ENCODE assay signal across 8 cellular contexts in genomic region chr18:32771871-32772499, GRCh38. TPM values are rescaled to one million over a fixed set of nuclear protein-coding genes. Genes with fewer than 3 reads are reported as not detected.
DNase-seq lines count a peak whose midpoint lies in the region; ATAC-seq and TF ChIP-seq lines count a peak whose summit lies in the region.
"Had no signal": no experiment of that assay in that cellular context is flagged by ENCODE, and none has a peak within 500 bp of the region (broad histone marks: within the 10 kb centered on the region; RNA-seq: fewer than 3 reads in every experiment).

No MANE protein-coding gene starts in this region.

- peak overlapping the region; percentile 33 for H3K9ac ChIP-seq in SU-DHL-6 (ENCODE audit: low read length)

- peaks cover 67% of the 10 kb centered on the region for H3K27me3 Mint-ChIP-seq in stimulated activated naive CD8-positive, alpha-beta T cell treated with anti-CD3 and anti-CD28 coated beads, Interleukin-15, amount 100 ng/mL, for 72 hours

- no peaks in the 10 kb centered on the region for H3K9me3 ChIP-seq in SU-DHL-6 (ENCODE audit: insufficient read depth, low read length)

- peaks cover 19% of the 10 kb centered on the region for H3F3A ChIP-seq in SU-DHL-6 (ENCODE audit: insufficient read depth)

- no peaks in the 10 kb centered on the region for H3K79me2 ChIP-seq in SU-DHL-6 (ENCODE audit: insufficient read depth, low read length)

- peak; percentile 48 for ATAC-seq in stimulated activated naive CD8-positive, alpha-beta T cell treated with anti-CD3 and anti-CD28 coated beads, Interleukin-15, amount 100 ng/mL, for 72 hours

- H3K4me3 Mint-ChIP-seq in stimulated activated naive CD8-positive, alpha-beta T cell treated with anti-CD3 and anti-CD28 coated beads, Interleukin-15, amount 100 ng/mL, for 72 hours, result peak overlapping the region; percentile 15 to 55

- H3K27me3 ChIP-seq in SU-DHL-6 (ENCODE audit: low read length), result no peaks in the 10 kb centered on the region

- peak overlapping the region; percentile 38 for H3K4me3 ChIP-seq in SU-DHL-6 (ENCODE audit: insufficient read depth, low read length, poor library complexity, severe bottlenecking)

- no peaks in the 10 kb centered on the region for H3K36me3 ChIP-seq in SU-DHL-6 (ENCODE audit: low read length)

- no peak overlapping the region for H3K27ac Mint-ChIP-seq in stimulated activated naive CD8-positive, alpha-beta T cell treated with anti-CD3 and anti-CD28 coated beads, Interleukin-15, amount 100 ng/mL, for 72 hours

- H2AFZ ChIP-seq in SU-DHL-6 (ENCODE audit: low read depth, low read length, severe bottlenecking), result peak overlapping the region; percentile 17

- peak overlapping the region; percentile 58 for H3K27ac ChIP-seq in SU-DHL-6 (ENCODE audit: low read depth, low read length)
- H3K27ac ChIP-seq: HL-60 had no signal

- peak; percentile 14 for DNase-seq in HK-2 (ENCODE audit: unreplicated experiment)
- DNase-seq in iPS-NIHi11 (ENCODE audit: low spot score), result peak; percentile 64
- no peak for DNase-seq in stimulated activated naive CD8-positive, alpha-beta T cell treated with anti-CD3 and anti-CD28 coated beads, Interleukin-15, amount 100 ng/mL, for 72 hours
- no peak for DNase-seq in T-helper 2 cell
- no peak for DNase-seq in HT-29 (ENCODE audit: low spot score)
- no peak for DNase-seq in NCI-H226

- no peaks in the 10 kb centered on the region for H3K9me2 ChIP-seq in SU-DHL-6 (replicated peaks; ENCODE audit: insufficient read depth, low read length)

- H3K4me1 Mint-ChIP-seq in stimulated activated naive CD8-positive, alpha-beta T cell treated with anti-CD3 and anti-CD28 coated beads, Interleukin-15, amount 100 ng/mL, for 72 hours, result peaks cover 14% of the 10 kb centered on the region

- no peaks in the 10 kb centered on the region for H4K20me1 ChIP-seq in SU-DHL-6 (ENCODE audit: low read depth, low read length)

- peak overlapping the region; percentile 54 for H3K4me2 ChIP-seq in SU-DHL-6 (ENCODE audit: low read depth, low read length, poor library complexity, severe bottlenecking)

- no peak for TF ChIP-seq CTCF in SU-DHL-6 (IDR thresholded peaks at IDR 0.05; ENCODE audit: insufficient read depth, low read length, poor library complexity, severe bottlenecking)

- H3K9me3 Mint-ChIP-seq in stimulated activated naive CD8-positive, alpha-beta T cell treated with anti-CD3 and anti-CD28 coated beads, Interleukin-15, amount 100 ng/mL, for 72 hours, result no peaks in the 10 kb centered on the region

RNA-seq across cellular contexts. Expression of gene KLHL14, which starts 0.8 kb away (rescaled TPM):
- total RNA-seq in HT-29 (2014; rRNA removed; shearing (Covaris generic)), result not detected in 2 replicates

Comparison
In these comparisons a context has a peak if more than half of its experiments do, and no peak if none do; other contexts are left out.
1. DNase-seq: peak in HK-2 (single experiment) and iPS-NIHi11 (single experiment); none in stimulated activated naive CD8-positive, alpha-beta T cell treated with anti-CD3 and anti-CD28 coated beads, Interleukin-15, amount 100 ng/mL, for 72 hours (0 of 2), T-helper 2 cell (0 of 5), HT-29 (single experiment) and NCI-H226 (single experiment).